In genomic region chr2:74017181-74017580, GRCh38 we compare ENCODE assay signal across 1 cellular context.
TF ChIP-seq lines count a peak whose summit lies in the region.

No MANE protein-coding gene starts in this region.

TF ChIP-seq in GM12878, 131 proteins besides CTCF, POLR2A, EP300 and RAD21 (continued from another document):
- TF ChIP-seq ZNF687 (IDR thresholded peaks at IDR 0.05) (peak; percentile 64; the same call in 1 of the 2 replicates), ATF7 (IDR thresholded peaks at IDR 0.05; ENCODE audit: low read depth) (peak; percentile 64), ZBTB33 (IDR thresholded peaks at IDR 0.05) (peak; percentile 74; the same call in 1 of the 2 replicates), ZNF274 (IDR thresholded peaks at IDR 0.05; ENCODE audit: insufficient read depth, insufficient read length) (no peak), RUNX3 (IDR thresholded peaks at IDR 0.05; ENCODE audit: low read length) (peak; percentile 80), MTA2 (IDR thresholded peaks at IDR 0.05; ENCODE audit: low read depth) (0 out of 2 replicates have a peak, but pooled peaks have one; percentile 28)
TF ChIP-seq in GM12878: peak in this region for 9.
